Comparison of ENCODE assay signal across 15 cellular contexts in genomic region chr6:35275861-35276260, GRCh38.
"Had no signal": no experiment of that assay in that cellular context is flagged by ENCODE, and none has a peak within 500 bp of the region (broad histone marks: within the 10 kb centered on the region; RNA-seq: fewer than 3 reads in every experiment).

No MANE protein-coding gene starts in this region.

- H3K9me3 ChIP-seq: ovary had no signal

- H3K4me3 ChIP-seq: ovary, SJSA1, skin epidermis had no signal

- H3K9me3 Mint-ChIP-seq: nephron progenitor cell, type B pancreatic cell had no signal

- H3K27me3 Mint-ChIP-seq: type B pancreatic cell had no signal

- DNase-seq: activated CD4-positive, alpha-beta T cell treated with anti-CD3 and anti-CD28 coated beads, Interleukin-2, amount 50 U/mL, for 1 hour; activated CD8-positive, alpha-beta memory T cell treated with anti-CD3 and anti-CD28 coated beads for 24 hours; activated naive CD4-positive, alpha-beta T cell; kidney; mesendoderm; nephron progenitor cell; ovary; stimulated activated CD4-positive, alpha-beta T cell treated with anti-CD3 and anti-CD28 coated beads, Interleukin-15, amount 100 ng/mL, for 24 hours; stimulated activated CD4-positive, alpha-beta T cell treated with anti-CD3 and anti-CD28 coated beads, Interleukin-4, amount 100 ng/mL, for 24 hours; stimulated activated naive CD4-positive, alpha-beta T cell; substantia nigra; SW 1271 had no signal

- H3K27ac ChIP-seq: ovary, SJSA1, skin epidermis had no signal

- H3K36me3 ChIP-seq: ovary had no signal

- H3K27me3 ChIP-seq: ovary, SJSA1 had no signal

- H3K4me3 Mint-ChIP-seq: nephron progenitor cell, type B pancreatic cell had no signal

- H3K4me1 ChIP-seq: SJSA1 had no signal

- H3K27ac Mint-ChIP-seq: type B pancreatic cell had no signal
